In the genomic region with DNA sequence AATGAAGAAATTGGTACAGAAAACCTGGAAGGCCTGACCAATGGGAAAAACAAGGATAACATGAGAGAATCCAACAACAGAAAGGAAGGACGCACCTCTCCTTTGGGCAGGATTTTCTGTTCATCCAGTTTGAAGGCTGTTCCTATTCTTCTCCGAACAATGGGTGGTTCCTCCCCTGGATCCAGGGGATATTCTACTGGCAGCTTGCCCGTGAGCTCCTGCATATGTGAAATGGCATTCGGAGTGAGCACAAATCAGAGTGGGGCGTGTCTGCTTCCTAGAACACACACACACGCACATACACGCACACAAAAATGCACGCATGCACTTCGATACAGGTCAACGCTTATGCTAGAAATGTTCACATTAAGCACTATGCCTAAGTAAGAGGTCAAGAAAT, we compare ENCODE assay signal across 22 cellular contexts.
DNase-seq lines count a peak whose midpoint lies in the region; ATAC-seq and TF ChIP-seq lines count a peak whose summit lies in the region.
"Had no signal": no experiment of that assay in that cellular context is flagged by ENCODE, and none has a peak within 500 bp of the region (broad histone marks: within the 10 kb centered on the region; RNA-seq: fewer than 3 reads in every experiment).

No MANE protein-coding gene starts in this region.

- H3K4ac ChIP-seq in H9 (ENCODE audit: low read depth, low read length) (no peak overlapping the region), neuronal stem cell (ENCODE audit: low read length) (no peak overlapping the region)

- H3K9me3 Mint-ChIP-seq in H9 (no peaks in the 10 kb centered on the region), WTC11 (no peaks in the 10 kb centered on the region)
- H3K9me3 Mint-ChIP-seq: CD8-positive, alpha-beta memory T cell had no signal

- H3K9ac ChIP-seq in H9 (ENCODE audit: extremely low read depth, insufficient read length, low read length) (no peak overlapping the region), neuronal stem cell (ENCODE audit: low read depth, low read length, poor library complexity) (no peak overlapping the region)
- H3K9ac ChIP-seq: SK-N-SH had no signal

- CTCF ChIA-PET in WTC11 (lab: Charles Lee): no interaction called here

- peaks cover 8% of the 10 kb centered on the region; the same call in 1 of the 2 replicates for H3K4me1 ChIP-seq in H9 (ENCODE audit: insufficient read depth, low read length)
- H3K4me1 ChIP-seq in neuronal stem cell (ENCODE audit: control insufficient read depth in 2 of 2, insufficient read depth in 1 of 2, low read depth in 1 of 2, low read length in 2 of 2): peaks cover 13 to 23% of the 10 kb centered on the region in 2 donors
- no peaks in the 10 kb centered on the region for H3K4me1 ChIP-seq in breast epithelium
- no peaks in the 10 kb centered on the region for H3K4me1 ChIP-seq in transverse colon
- H3K4me1 ChIP-seq: Peyer's patch had no signal

- H3K4me1 Mint-ChIP-seq in H9: peaks cover 35 to 40% of the 10 kb centered on the region in 2 experiments
- H3K4me1 Mint-ChIP-seq in WTC11: peaks cover 43% of the 10 kb centered on the region
- H3K4me1 Mint-ChIP-seq: CD8-positive, alpha-beta memory T cell had no signal

- H3K27me3 ChIP-seq in H9 (ENCODE audit: insufficient read depth, low read length): no peaks in the 10 kb centered on the region
- no peaks in the 10 kb centered on the region for H3K27me3 ChIP-seq in neuronal stem cell (ENCODE audit: control insufficient read depth in 3 of 3, insufficient read depth in 3 of 3, low read depth in 1 of 3, low read length in 3 of 3)
- H3K27me3 ChIP-seq in breast epithelium: no peaks in the 10 kb centered on the region
- H3K27me3 ChIP-seq in transverse colon: no peaks in the 10 kb centered on the region
- H3K27me3 ChIP-seq: MG63, Peyer's patch had no signal

- DNase-seq in H9 (no peak), WTC11 (ENCODE audit: low spot score) (no peak), neuronal stem cell (ENCODE audit: low spot score) (no peak), breast epithelium (ENCODE audit: low spot score in 2 of 2) (no peak), superior temporal gyrus (ENCODE audit: extremely low spot score) (no peak), transverse colon (no peak)
- DNase-seq: ACHN; C1 segment of cervical spinal cord; CD8-positive, alpha-beta memory T cell; HCEC 1CT; Kasumi-1; MG63; NCI-H1092; NCI-H1436 treated with DMSO at 0.1 percent for 48 hours; NCI-H2029; NCI-H446; NCI-H526 treated with DMSO at 0.1 percent for 48 hours; SHP77 treated with DMSO at 0.1 percent for 48 hours; SK-N-SH had no signal

- H3K4me3 ChIP-seq in neuronal stem cell (ENCODE audit: low read length in 2 of 2) (no peak overlapping the region), breast epithelium (no peak overlapping the region), transverse colon (no peak overlapping the region)
- H3K4me3 ChIP-seq: MG63, Peyer's patch had no signal

- H3K9me3 ChIP-seq in H9 (ENCODE audit: control insufficient read depth, low read depth, low read length): no peaks in the 10 kb centered on the region
- peaks cover 3 to 17% of the 10 kb centered on the region in 2 donors for H3K9me3 ChIP-seq in neuronal stem cell (replicated peaks in 1 of 2; ENCODE audit: control insufficient read depth in 2 of 2, insufficient read depth in 1 of 2, low read depth in 1 of 2, low read length in 2 of 2)
- H3K9me3 ChIP-seq in breast epithelium: no peaks in the 10 kb centered on the region
- H3K9me3 ChIP-seq in transverse colon: no peaks in the 10 kb centered on the region
- H3K9me3 ChIP-seq: MG63, Peyer's patch, SK-N-SH had no signal

- in situ Hi-C loops in transverse colon (cut with MboI; ENCODE audit: low pct_ligation_motif_present in 1 of 4, low pct_unique_long_range_greater_than_20kb in 1 of 4, low sequenced_read_pairs in 3 of 4): no loop called here

- H4K91ac ChIP-seq in H9 (ENCODE audit: insufficient read length, low read depth, low read length): no peak overlapping the region
- no peak overlapping the region for H4K91ac ChIP-seq in neuronal stem cell (ENCODE audit: low read depth, low read length, poor library complexity)

- TF ChIP-seq EP300 in transverse colon (IDR thresholded peaks at IDR 0.05; ENCODE audit: low read depth): no peak

- no peak overlapping the region for H4K8ac ChIP-seq in H9 (replicated peaks; ENCODE audit: insufficient read length, low read depth, low read length)
- H4K8ac ChIP-seq in neuronal stem cell (ENCODE audit: low read depth, low read length): no peak overlapping the region

- POLR2A ChIA-PET in WTC11 (lab: Charles Lee): no interaction called here

- H3K18ac ChIP-seq in H9 (ENCODE audit: insufficient read length, low read depth, low read length) (no peak overlapping the region), neuronal stem cell (ENCODE audit: low read length) (peak overlapping the region; percentile 91)

- H2AK5ac ChIP-seq in H9 (ENCODE audit: insufficient read length, low read length) (no peak overlapping the region), neuronal stem cell (ENCODE audit: low read depth, low read length) (no peak overlapping the region)

- H3K27me3 Mint-ChIP-seq in H9 (ENCODE audit: low read depth): no peaks in the 10 kb centered on the region
- no peaks in the 10 kb centered on the region for H3K27me3 Mint-ChIP-seq in WTC11 (ENCODE audit: low read depth)
- H3K27me3 Mint-ChIP-seq: CD8-positive, alpha-beta memory T cell had no signal

- no peak overlapping the region for H2BK15ac ChIP-seq in H9 (ENCODE audit: low read depth, low read length)
- H2BK15ac ChIP-seq in neuronal stem cell (ENCODE audit: low read length): no peak overlapping the region

- H3T11ph ChIP-seq in H9 (ENCODE audit: low read length): no peak overlapping the region

- no peak overlapping the region for H4K5ac ChIP-seq in H9 (ENCODE audit: insufficient read length, low read depth, low read length)

- H3K4me3 Mint-ChIP-seq in H9 (no peak overlapping the region), WTC11 (no peak overlapping the region)
- H3K4me3 Mint-ChIP-seq: CD8-positive, alpha-beta memory T cell had no signal

- peak overlapping the region in 2 of 3 experiments; percentile 51 to 60; a peak in 4 of 7 replicates for H3K27ac Mint-ChIP-seq in H9
- peak overlapping the region; percentile 70; the same call in 1 of the 2 replicates for H3K27ac Mint-ChIP-seq in WTC11

- H2BK120ac ChIP-seq in H9 (ENCODE audit: low read depth, low read length, poor library complexity, severe bottlenecking): no peak overlapping the region
- no peak overlapping the region for H2BK120ac ChIP-seq in neuronal stem cell (ENCODE audit: low read depth, low read length)

- ATAC-seq in WTC11 (no peak), esophagus mucosa (peak; percentile 83), GM18858 (IDR thresholded peaks at IDR 0.05; ENCODE audit: unreplicated experiment) (no peak)

- WGBS in H9 (ENCODE audit: extremely low coverage, insufficient read length, low lambda C conversion rate): no CpG with 5 or more reads among the region's 10 CpGs
- WGBS in neuronal stem cell (ENCODE audit: extremely low coverage in 2 of 2, insufficient read length in 2 of 2, insufficient replicate concordance in 1 of 2), 2 donors: no CpG with 5 or more reads among the region's 10 CpGs
- WGBS in transverse colon (ENCODE audit: low coverage in 1 of 2), 2 donors: 94 to 100% methylated on average over 2 to 10 of the region's 10 CpGs

- H2BK5ac ChIP-seq in H9 (ENCODE audit: insufficient read length, low read length) (no peak overlapping the region), neuronal stem cell (ENCODE audit: low read length) (no peak overlapping the region)

- H3K23ac ChIP-seq in H9 (ENCODE audit: insufficient read length, low read depth, low read length): no peak overlapping the region
- no peak overlapping the region for H3K23ac ChIP-seq in neuronal stem cell (ENCODE audit: low read depth, low read length, poor library complexity)

- peaks cover 20 to 98% of the 10 kb centered on the region in 2 donors for H3K36me3 ChIP-seq in neuronal stem cell (replicated peaks in 1 of 2; ENCODE audit: control insufficient read depth in 2 of 2, insufficient read depth in 2 of 2, low read length in 2 of 2)
- H3K36me3 ChIP-seq in breast epithelium: no peaks in the 10 kb centered on the region
- no peaks in the 10 kb centered on the region for H3K36me3 ChIP-seq in transverse colon

- no peaks in the 10 kb centered on the region for H3K23me2 ChIP-seq in H9 (ENCODE audit: insufficient read length, low read depth, low read length, poor library complexity, severe bottlenecking)

- H4K20me1 ChIP-seq in H9 (ENCODE audit: control insufficient read depth, insufficient read depth, insufficient read length): no peaks in the 10 kb centered on the region

- no peak overlapping the region for H3K14ac ChIP-seq in H9 (ENCODE audit: insufficient read depth, low read length)
- H3K14ac ChIP-seq in neuronal stem cell (ENCODE audit: low read length): no peak overlapping the region

- H3K27ac ChIP-seq in H9 (ENCODE audit: insufficient read length, low read depth, low read length) (no peak overlapping the region), neuronal stem cell (replicated peaks; ENCODE audit: low read length) (no peak overlapping the region), breast epithelium (no peak overlapping the region), transverse colon (no peak overlapping the region)
- H3K27ac ChIP-seq: Peyer's patch had no signal

- H2BK12ac ChIP-seq in H9 (ENCODE audit: insufficient read length, low read depth, low read length) (no peak overlapping the region), neuronal stem cell (ENCODE audit: low read length) (no peak overlapping the region)

- TF ChIP-seq CTCF in H9 (conservative IDR thresholded peaks at IDR 0.05): no peak
- no peak for TF ChIP-seq CTCF in WTC11 (IDR thresholded peaks at IDR 0.05)
- TF ChIP-seq CTCF in breast epithelium (IDR thresholded peaks at IDR 0.05): no peak
- no peak for TF ChIP-seq CTCF in transverse colon (IDR thresholded peaks at IDR 0.05)

- H3K79me1 ChIP-seq in H9 (ENCODE audit: insufficient read depth, low read depth, low read length, poor library complexity, severe bottlenecking) (no peaks in the 10 kb centered on the region), neuronal stem cell (ENCODE audit: low read depth, low read length) (peaks cover 2% of the 10 kb centered on the region)

- H3K79me2 ChIP-seq in H9 (ENCODE audit: insufficient read depth, low read length): no peaks in the 10 kb centered on the region

- no peak overlapping the region for H3K56ac ChIP-seq in H9 (ENCODE audit: insufficient read length, low read depth, low read length)

- H3K36me3 Mint-ChIP-seq in H9 (ENCODE audit: insufficient read depth in 1 of 3, low read depth in 3 of 3) (peaks cover 21 to 42% (median 33%) of the 10 kb centered on the region in 3 experiments; a peak in 6 of 7 replicates), WTC11 (peaks cover 15% of the 10 kb centered on the region)

- intact Hi-C loops in breast epithelium (cut with DNase I; ENCODE audit: low total_unique reads): loop anchor here (5.0 kb wide), 1 partner anchor 357 kb away; no protein-coding TSS in a partner anchor
- intact Hi-C loops in transverse colon (cut with DNase I; ENCODE audit: low total_unique reads): no loop called here

- H2AFZ ChIP-seq in H9 (ENCODE audit: low read length) (no peak overlapping the region), neuronal stem cell (ENCODE audit: low read length) (no peak overlapping the region)

- H3K4me2 ChIP-seq in H9 (ENCODE audit: insufficient read depth, insufficient read length, low read length): no peak overlapping the region
- H3K4me2 ChIP-seq in neuronal stem cell (ENCODE audit: insufficient read depth, low read length, poor library complexity, severe bottlenecking): no peak overlapping the region
- H3K4me2 ChIP-seq: SK-N-SH had no signal

- no peak for TF ChIP-seq POLR2A in breast epithelium (IDR thresholded peaks at IDR 0.05)
- TF ChIP-seq POLR2A in transverse colon (IDR thresholded peaks at IDR 0.05): no peak

- H2BK20ac ChIP-seq in H9 (ENCODE audit: low read depth, low read length, poor library complexity, severe bottlenecking): no peak overlapping the region
